ENCODE assay signal across 25 cellular contexts in genomic region chr5:170960567-170960966, GRCh38.
"Had no signal": no experiment of that assay in that cellular context is flagged by ENCODE, and none has a peak within 500 bp of the region (broad histone marks: within the 10 kb centered on the region; RNA-seq: fewer than 3 reads in every experiment).

No MANE protein-coding gene starts in this region.

- H3K27me3 ChIP-seq: dorsolateral prefrontal cortex, hepatocyte, upper lobe of left lung had no signal

- ATAC-seq: activated CD4-positive, CD25-positive, alpha-beta regulatory T cell treated with anti-CD3 and anti-CD28 coated beads, Interleukin-2, amount 50 U/mL, for 24 hours; activated CD8-positive, alpha-beta memory T cell treated with anti-CD3 and anti-CD28 coated beads, Interleukin-2, amount 10 ng/mL, durations not matched to agents 7 days and 5 days; activated CD8-positive, alpha-beta T cell treated with anti-CD3 and anti-CD28 coated beads for 36 hours; activated naive CD8-positive, alpha-beta T cell treated with anti-CD3 and anti-CD28 coated beads, Interleukin-2, amount 50 U/mL, for 24 hours; effector memory CD8-positive, alpha-beta T cell; esophagus mucosa; left ventricle myocardium superior; natural killer cell; stimulated activated naive CD8-positive, alpha-beta T cell treated with anti-CD3 and anti-CD28 coated beads, Interleukin-15, Interleukin-2, amounts not matched to agents 100 U/mL and 50 U/mL, for 24 hours; T-cell had no signal

- H3K4me1 ChIP-seq: upper lobe of left lung had no signal

- H3K36me3 ChIP-seq: upper lobe of left lung had no signal

- H3K27ac ChIP-seq: dorsolateral prefrontal cortex, hepatocyte, upper lobe of left lung, VCaP had no signal

- H3K4me2 ChIP-seq: hepatocyte had no signal

- DNase-seq: activated CD4-positive, alpha-beta T cell treated with anti-CD3 and anti-CD28 coated beads, Interleukin-2, amount 10 ng/mL, durations not matched to agents 24 days and 14 days; activated CD8-positive, alpha-beta memory T cell treated with anti-CD3 and anti-CD28 coated beads, Interleukin-2, amount 10 ng/mL, durations not matched to agents 7 days and 5 days; activated CD8-positive, alpha-beta T cell treated with anti-CD3 and anti-CD28 coated beads for 36 hours; activated effector memory CD4-positive, alpha-beta T cell treated with anti-CD3 and anti-CD28 coated beads, Interleukin-2, amount 50 U/mL, for 16 hours; activated naive CD4-positive, alpha-beta T cell treated with anti-CD3 and anti-CD28 coated beads, Interleukin-2, amount 50 U/mL, for 16 hours; activated naive CD8-positive, alpha-beta T cell treated with anti-CD3 and anti-CD28 coated beads, Interleukin-2, amount 50 U/mL, for 24 hours; activated T-cell treated with anti-CD3 and anti-CD28 coated beads for 4 hours; anterior cingulate cortex; central memory CD4-positive, alpha-beta T cell; dorsolateral prefrontal cortex; effector memory CD8-positive, alpha-beta T cell; glutamatergic neuron; left ventricle myocardium superior; mammary epithelial cell; midbrain; natural killer cell; retina; stimulated activated CD4-positive, alpha-beta T cell treated with anti-CD3 and anti-CD28 coated beads, Interleukin-4, amount 100 ng/mL, for 24 hours; stimulated activated naive CD8-positive, alpha-beta T cell treated with anti-CD3 and anti-CD28 coated beads, Interleukin-15, Interleukin-2, amounts not matched to agents 100 U/mL and 50 U/mL, for 24 hours; T-cell; upper lobe of left lung had no signal

- H3K4me3 ChIP-seq: dorsolateral prefrontal cortex, hepatocyte, upper lobe of left lung had no signal

- H3K79me2 ChIP-seq: hepatocyte had no signal

- H2AFZ ChIP-seq: hepatocyte had no signal

- H3K9me3 ChIP-seq: upper lobe of left lung had no signal
